8 cellular contexts compared by ENCODE assay signal in the genomic region with DNA sequence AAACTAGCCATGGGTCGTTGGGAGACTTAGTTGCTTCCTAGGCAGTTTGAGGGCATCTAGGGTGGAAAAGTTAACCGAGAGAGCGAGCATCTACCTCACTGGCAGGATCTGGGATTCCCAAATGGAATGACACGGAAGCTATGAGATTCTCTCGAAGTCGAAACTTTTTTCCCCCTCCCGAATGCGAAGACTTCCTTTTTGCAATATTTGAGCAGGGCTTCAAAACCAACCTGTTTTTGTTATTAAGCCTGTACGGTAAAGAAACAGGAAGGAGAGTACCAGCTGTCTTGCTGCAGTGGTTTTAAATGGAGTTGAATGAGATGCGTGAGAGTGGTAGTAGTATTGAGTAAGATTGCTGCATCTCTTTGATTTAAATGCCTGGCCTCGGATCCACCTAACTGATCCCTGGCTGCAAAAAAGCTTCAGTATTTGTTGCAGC. TPM values are rescaled to one million over a fixed set of nuclear protein-coding genes. Genes with fewer than 3 reads are reported as not detected.
A peak's percentile ranks its signal among the peaks of the same experiment; 100 is the strongest.
DNase-seq lines count a peak whose midpoint lies in the region; ATAC-seq and TF ChIP-seq lines count a peak whose summit lies in the region.

No MANE protein-coding gene starts in this region.

- peaks cover 44% of the 10 kb centered on the region for H3K4me1 Mint-ChIP-seq in chondrocyte (ENCODE audit: low read depth)

- no peak for ATAC-seq in Panc1
- peak; percentile 5 to 28 (median 22) for ATAC-seq in right lobe of liver
- ATAC-seq in HG02970 (IDR thresholded peaks at IDR 0.05; ENCODE audit: low FRiP score, unreplicated experiment): no peak

- CTCF ChIA-PET in BJ (lab: Yijun Ruan, JAX) (interaction anchor here (0.7 to 4.9 kb wide), 10 partner anchors 9 to 118 kb away, joined by 3 to 22 read pairs (median 3); no protein-coding TSS in a partner anchor), Panc1 (lab: Charles Lee) (interaction anchor here (1.0 to 1.3 kb wide), 3 partner anchors 118 to 307 kb away, joined by 3 read pairs; no protein-coding TSS in a partner anchor)

- peak overlapping the region; percentile 96 for H3K27ac Mint-ChIP-seq in chondrocyte (ENCODE audit: unreplicated experiment)

- in situ Hi-C loops in Panc1 (cut with HindIII; ENCODE audit: low pct_unique_long_range_greater_than_20kb, low sequenced_read_pairs): no loop called here

- no TSS peak for BruUV-seq in Panc1 (replicated peaks; lab: Mats Ljungman, UMichigan)

- H3K9me3 Mint-ChIP-seq in chondrocyte (ENCODE audit: low read depth): no peaks in the 10 kb centered on the region

- DNase-seq in BJ (ENCODE audit: low read depth) (no peak), HCEC 1CT (peak; percentile 53), Panc1 (ENCODE audit: low read depth, low spot score) (no peak), chondrocyte (ENCODE audit: low spot score) (no peak), right lobe of liver (no peak), thyroid gland (peak in 1 of 2 donors; percentile 5)
- no peak for DNase-seq in stimulated activated CD4-positive, alpha-beta T cell treated with anti-CD3 and anti-CD28 coated beads, Interleukin-4, amount 100 ng/mL, for 24 hours

- peak; percentile 10 for TF ChIP-seq POLR2A in right lobe of liver (IDR thresholded peaks at IDR 0.05)
- peak in 1 of 2 donors; percentile 15 for TF ChIP-seq POLR2A in thyroid gland (IDR thresholded peaks at IDR 0.05)

- H3K9me3 ChIP-seq in Panc1 (ENCODE audit: control insufficient read depth, insufficient read depth, low read depth, low read length) (no peaks in the 10 kb centered on the region), right lobe of liver (no peaks in the 10 kb centered on the region), thyroid gland (no peaks in the 10 kb centered on the region)

- TF ChIP-seq CTCF in BJ (IDR thresholded peaks at IDR 0.05; ENCODE audit: insufficient read depth, low read depth, low read length) (no peak), Panc1 (IDR thresholded peaks at IDR 0.05) (no peak), chondrocyte (IDR thresholded peaks at IDR 0.05) (no peak), right lobe of liver (IDR thresholded peaks at IDR 0.05) (no peak), thyroid gland (IDR thresholded peaks at IDR 0.05) (no peak)

- H3K4me3 Mint-ChIP-seq in chondrocyte (ENCODE audit: unreplicated experiment): peak overlapping the region; percentile 97

- H3K36me3 Mint-ChIP-seq in chondrocyte (ENCODE audit: low read depth): no peaks in the 10 kb centered on the region

- WGBS in right lobe of liver (ENCODE audit: insufficient coverage, low coverage, low lambda C conversion rate, missing lambda C conversion rate): 0% methylated on average over 11 of the region's 11 CpGs
- 1 to 2% methylated on average over 10 to 11 of the region's 11 CpGs for WGBS in thyroid gland, 2 donors

- H3K4me1 ChIP-seq in Panc1 (ENCODE audit: control insufficient read depth, insufficient read depth, low read length) (peaks cover 29% of the 10 kb centered on the region), right lobe of liver (peaks cover 0 to 33% (median 0%) of the 10 kb centered on the region in 4 donors), thyroid gland (peaks cover 13 to 16% of the 10 kb centered on the region in 2 donors)

- H3K27me3 ChIP-seq in BJ (ENCODE audit: control insufficient read depth, insufficient read depth, low read length): no peaks in the 10 kb centered on the region
- H3K27me3 ChIP-seq in Panc1 (ENCODE audit: control insufficient read depth, insufficient read depth, low read length): no peaks in the 10 kb centered on the region
- H3K27me3 ChIP-seq in right lobe of liver: no peaks in the 10 kb centered on the region
- no peaks in the 10 kb centered on the region for H3K27me3 ChIP-seq in thyroid gland

- POLR2A ChIA-PET in BJ (lab: Charles Lee) (no interaction called here), Panc1 (lab: Charles Lee) (interaction anchor here (0.9 kb wide), 1 partner anchor 9 kb away, joined by 5 read pairs; no protein-coding TSS in a partner anchor)

- H3K4me3 ChIP-seq in BJ (ENCODE audit: low read depth, low read length) (peak overlapping the region; percentile 94), Panc1 (ENCODE audit: low read depth in 2 of 2, low read length in 2 of 2) (peak overlapping the region; percentile 73 to 83), right lobe of liver (peak overlapping the region; percentile 90 to 95 (median 92)), thyroid gland (replicated peaks in 1 of 3) (peak overlapping the region in 2 of 3 donors; percentile 94 to 97)

- H3K27ac ChIP-seq in Panc1 (ENCODE audit: low read length) (peak overlapping the region; percentile 85), right lobe of liver (peak overlapping the region; percentile 78 to 92 (median 84)), thyroid gland (peak overlapping the region in 2 of 3 donors; percentile 95 to 97)

- H3K27me3 Mint-ChIP-seq in chondrocyte (ENCODE audit: low read depth): no peaks in the 10 kb centered on the region

- intact Hi-C loops in Panc1 (cut with micrococcal nuclease; ENCODE audit: unreplicated experiment) (loop anchor here (10.0 kb wide), 2 partner anchors 122 to 228 kb away; no protein-coding TSS in a partner anchor), right lobe of liver (cut with DNase I) (no loop called here), thyroid gland (cut with DNase I) (no loop called here)

- H3K36me3 ChIP-seq in BJ (ENCODE audit: control insufficient read depth, insufficient read depth, low read length): no peaks in the 10 kb centered on the region
- peaks cover 2% of the 10 kb centered on the region; the same call in 1 of the 2 replicates for H3K36me3 ChIP-seq in Panc1 (ENCODE audit: control insufficient read depth, insufficient read depth, low read length)
- no peaks in the 10 kb centered on the region for H3K36me3 ChIP-seq in right lobe of liver
- H3K36me3 ChIP-seq in thyroid gland: no peaks in the 10 kb centered on the region

RNA-seq across cellular contexts. Expression of gene NCOA3, which starts 1.1 kb away (rescaled TPM):
- polyA plus RNA-seq in BJ (2011; rRNA removed): 23.6 and 32.0 TPM in 2 replicates
- polyA minus RNA-seq in BJ (2011; rRNA and poly(A)+ RNA removed): 34.2 and 42.3 TPM in 2 replicates
- total RNA-seq in Panc1 (2021; ENCODE audit: unreplicated experiment): 47.7 TPM
- polyA plus RNA-seq in Panc1 (2012; ENCODE audit: insufficient read length): 16.3 TPM
- 38.1 to 56.0 TPM (median 45.2 TPM) in 3 replicates for total RNA-seq in chondrocyte
- total RNA-seq in right lobe of liver: 10 to 100 TPM; 11.2 to 15.1 (median 13.8) TPM
- 10 to 100 TPM; 28.7 to 45.2 (median 36.8) TPM for total RNA-seq in thyroid gland

Comparison
In these comparisons a context has a peak if more than half of its experiments do, and no peak if none do; other contexts are left out.
1. ATAC-seq: peak in right lobe of liver (4 of 4); none in Panc1 (single experiment) and HG02970 (single experiment).
2. Peak in every context shown above with its lines, with median percentiles within 50 percentile points of each other: H3K4me3 ChIP-seq and H3K27ac ChIP-seq.